15 cellular contexts compared by ENCODE assay signal in genomic region chr7:142956951-142957623, GRCh38. TPM values are rescaled to one million over a fixed set of nuclear protein-coding genes. Genes with fewer than 3 reads are reported as not detected.
A peak's percentile ranks its signal among the peaks of the same experiment; 100 is the strongest.
DNase-seq lines count a peak whose midpoint lies in the region; ATAC-seq lines count a peak whose summit lies in the region.
"Had no signal": no experiment of that assay in that cellular context is flagged by ENCODE, and none has a peak within 500 bp of the region (broad histone marks: within the 10 kb centered on the region; RNA-seq: fewer than 3 reads in every experiment).

No MANE protein-coding gene starts in this region.

- H3K27me3 ChIP-seq in CD8-positive, alpha-beta memory T cell (ENCODE audit: insufficient read depth, low read length, poor library complexity, severe bottlenecking), result no peaks in the 10 kb centered on the region
- H3K27me3 ChIP-seq in GM23248 (replicated peaks; ENCODE audit: insufficient read depth), result no peaks in the 10 kb centered on the region

- 2 to 4% methylated on average over 3 of the region's 3 CpGs for WGBS in GM23248 (ENCODE audit: low coverage in 1 of 2, low lambda C conversion rate in 2 of 2, missing lambda C conversion rate in 2 of 2), 2 experiments

- no peak overlapping the region for H2AFZ ChIP-seq in GM23248

- no peak overlapping the region for H3K9ac ChIP-seq in GM23248

- POLR2A ChIA-PET in CD8-positive, alpha-beta memory T cell (lab: Charles Lee), result no interaction called here

- peak overlapping the region; percentile 38 for H3K27ac ChIP-seq in CD8-positive, alpha-beta memory T cell (ENCODE audit: low read depth, low read length)
- no peak overlapping the region for H3K27ac ChIP-seq in GM23248
- H3K27ac ChIP-seq: psoas muscle had no signal

- no peak overlapping the region for H3K4me3 Mint-ChIP-seq in CD8-positive, alpha-beta memory T cell
- H3K4me3 Mint-ChIP-seq in memory B cell, result peak overlapping the region; percentile 0
- H3K4me3 Mint-ChIP-seq: activated naive CD8-positive, alpha-beta T cell treated with anti-CD3 and anti-CD28 coated beads for 36 hours had no signal

- H3K9me3 Mint-ChIP-seq in CD8-positive, alpha-beta memory T cell, result peaks cover 14 to 23% (median 20%) of the 10 kb centered on the region in 5 donors
- H3K9me3 Mint-ChIP-seq in memory B cell, result peaks cover 20% of the 10 kb centered on the region

- H4K20me1 ChIP-seq in GM23248 (ENCODE audit: insufficient read depth), result no peaks in the 10 kb centered on the region

- in situ Hi-C loops in GM23248 (cut with MboI), result no loop called here

- no peak for ATAC-seq in memory B cell (ENCODE audit: low read depth)
- no peak for ATAC-seq in GM21576 (IDR thresholded peaks at IDR 0.05; ENCODE audit: unreplicated experiment)
- ATAC-seq: psoas muscle had no signal

- no peak overlapping the region for H3K27ac Mint-ChIP-seq in CD8-positive, alpha-beta memory T cell
- no peak overlapping the region for H3K27ac Mint-ChIP-seq in memory B cell
- H3K27ac Mint-ChIP-seq: activated naive CD8-positive, alpha-beta T cell treated with anti-CD3 and anti-CD28 coated beads for 36 hours had no signal

- no peaks in the 10 kb centered on the region for H3K9me2 ChIP-seq in GM23248 (ENCODE audit: insufficient read depth)

- no peak overlapping the region for H3K4me2 ChIP-seq in GM23248 (ENCODE audit: unreplicated experiment)

- peaks cover 0 to 2% (median 0%) of the 10 kb centered on the region in 3 donors for H3K36me3 Mint-ChIP-seq in CD8-positive, alpha-beta memory T cell
- H3K36me3 Mint-ChIP-seq in memory B cell, result peaks cover 7% of the 10 kb centered on the region

- H3K4me3 ChIP-seq in CD8-positive, alpha-beta memory T cell (ENCODE audit: low read length), result no peak overlapping the region
- H3K4me3 ChIP-seq in GM23248, result no peak overlapping the region
- H3K4me3 ChIP-seq: esophagus squamous epithelium, psoas muscle had no signal

- H3K9me3 ChIP-seq in CD8-positive, alpha-beta memory T cell (ENCODE audit: low read length), result peaks cover 4% of the 10 kb centered on the region
- H3K9me3 ChIP-seq in GM23248 (ENCODE audit: low read depth), result no peaks in the 10 kb centered on the region
- H3K9me3 ChIP-seq: psoas muscle had no signal

- H3K79me2 ChIP-seq in GM23248 (ENCODE audit: insufficient read depth), result no peaks in the 10 kb centered on the region

- H3K36me3 ChIP-seq in CD8-positive, alpha-beta memory T cell (ENCODE audit: insufficient read depth, low read length), result no peaks in the 10 kb centered on the region
- no peaks in the 10 kb centered on the region for H3K36me3 ChIP-seq in GM23248 (ENCODE audit: low read depth)
- H3K36me3 ChIP-seq: esophagus squamous epithelium had no signal

- no peaks in the 10 kb centered on the region for H3K4me1 Mint-ChIP-seq in CD8-positive, alpha-beta memory T cell
- peaks cover 3% of the 10 kb centered on the region for H3K4me1 Mint-ChIP-seq in memory B cell
- H3K4me1 Mint-ChIP-seq: activated naive CD8-positive, alpha-beta T cell treated with anti-CD3 and anti-CD28 coated beads for 36 hours had no signal

- H3K27me3 Mint-ChIP-seq in CD8-positive, alpha-beta memory T cell, result peaks cover 7 to 35% of the 10 kb centered on the region in 2 donors
- peaks cover 13% of the 10 kb centered on the region for H3K27me3 Mint-ChIP-seq in memory B cell
- H3K27me3 Mint-ChIP-seq: activated naive CD8-positive, alpha-beta T cell treated with anti-CD3 and anti-CD28 coated beads for 36 hours had no signal

- H3F3A ChIP-seq in GM23248 (ENCODE audit: insufficient read depth), result no peaks in the 10 kb centered on the region

- DNase-seq in CD8-positive, alpha-beta memory T cell, result no peak
- DNase-seq in M059J (ENCODE audit: low read depth), result peak; percentile 37
- peak; percentile 17 for DNase-seq in astrocyte of the hippocampus (ENCODE audit: low read depth, low spot score)
- no peak for DNase-seq in memory B cell (ENCODE audit: low spot score in 2 of 2)
- DNase-seq in GM23248, result no peak
- no peak for DNase-seq in DMS53 treated with DMSO at 0.1 percent for 48 hours (lab: John Stamatoyannopoulos, UW; ENCODE audit: unreplicated experiment)
- no peak for DNase-seq in NCI-H748 (lab: John Stamatoyannopoulos, UW; ENCODE audit: unreplicated experiment)
- DNase-seq: activated naive CD8-positive, alpha-beta T cell treated with anti-CD3 and anti-CD28 coated beads for 36 hours; DMS153; esophagus squamous epithelium; psoas muscle had no signal

- CTCF ChIA-PET in CD8-positive, alpha-beta memory T cell (lab: Charles Lee), result no interaction called here

- H3K4me1 ChIP-seq in CD8-positive, alpha-beta memory T cell (ENCODE audit: insufficient read depth, low read length), result no peaks in the 10 kb centered on the region
- H3K4me1 ChIP-seq in GM23248 (ENCODE audit: insufficient read depth), result no peaks in the 10 kb centered on the region
- H3K4me1 ChIP-seq: psoas muscle had no signal

RNA-seq across cellular contexts. Expression of gene KEL, which starts 5.1 kb away (rescaled TPM):
- under 1 TPM in 1 of 2 experiments, not detected in 1; 0.20 TPM for total RNA-seq in CD8-positive, alpha-beta memory T cell
- not detected for polyA plus RNA-seq in CD8-positive, alpha-beta memory T cell
- 3.9 TPM in 1 of 2 replicates, not detected in the other for total RNA-seq in M059J (2014; rRNA removed; shearing (Covaris generic))
- total RNA-seq in GM23248 (2014; rRNA removed; shearing (Covaris generic)), result not detected in 2 replicates
- not detected in 2 replicates for polyA plus RNA-seq in GM23248 (2016; fragmentation: Nextera tagmentation; extraction: Ambion mirVana)

RNA-seq across cellular contexts. Expression of gene LLCFC1, which starts 17.8 kb away (rescaled TPM):
- total RNA-seq in CD8-positive, alpha-beta memory T cell, result not detected
- polyA plus RNA-seq in CD8-positive, alpha-beta memory T cell, result not detected
- not detected in 2 replicates for total RNA-seq in M059J (2014; rRNA removed; shearing (Covaris generic))
- total RNA-seq in GM23248 (2014; rRNA removed; shearing (Covaris generic)), result not detected in 2 replicates
- not detected in 2 replicates for polyA plus RNA-seq in GM23248 (2016; fragmentation: Nextera tagmentation; extraction: Ambion mirVana)
- total RNA-seq: activated naive CD8-positive, alpha-beta T cell treated with anti-CD3 and anti-CD28 coated beads for 36 hours; chondrocyte; esophagus squamous epithelium; LHCN-M2; psoas muscle had no signal
- polyA plus RNA-seq: psoas muscle, thymus had no signal

RNA-seq across cellular contexts. Expression of gene TRPV5, which starts 23.5 kb away (rescaled TPM):
- not detected for total RNA-seq in CD8-positive, alpha-beta memory T cell
- not detected for polyA plus RNA-seq in CD8-positive, alpha-beta memory T cell
- total RNA-seq in M059J (2014; rRNA removed; shearing (Covaris generic)), result not detected in 2 replicates
- not detected in 2 replicates for total RNA-seq in GM23248 (2014; rRNA removed; shearing (Covaris generic))
- polyA plus RNA-seq in GM23248 (2016; fragmentation: Nextera tagmentation; extraction: Ambion mirVana), result not detected in 2 replicates
- total RNA-seq: activated naive CD8-positive, alpha-beta T cell treated with anti-CD3 and anti-CD28 coated beads for 36 hours; chondrocyte; esophagus squamous epithelium; LHCN-M2 had no signal
- polyA plus RNA-seq: psoas muscle had no signal

Comparison
In these comparisons a context has a peak if more than half of its experiments do, and no peak if none do; other contexts are left out.
1. DNase-seq: peak in M059J (single experiment) and astrocyte of the hippocampus (single experiment); none in CD8-positive, alpha-beta memory T cell (0 of 5), memory B cell (0 of 2), GM23248 (single experiment), DMS53 treated with DMSO at 0.1 percent for 48 hours (single experiment) and NCI-H748 (single experiment).